22 cellular contexts compared by ENCODE assay signal in the genomic region with DNA sequence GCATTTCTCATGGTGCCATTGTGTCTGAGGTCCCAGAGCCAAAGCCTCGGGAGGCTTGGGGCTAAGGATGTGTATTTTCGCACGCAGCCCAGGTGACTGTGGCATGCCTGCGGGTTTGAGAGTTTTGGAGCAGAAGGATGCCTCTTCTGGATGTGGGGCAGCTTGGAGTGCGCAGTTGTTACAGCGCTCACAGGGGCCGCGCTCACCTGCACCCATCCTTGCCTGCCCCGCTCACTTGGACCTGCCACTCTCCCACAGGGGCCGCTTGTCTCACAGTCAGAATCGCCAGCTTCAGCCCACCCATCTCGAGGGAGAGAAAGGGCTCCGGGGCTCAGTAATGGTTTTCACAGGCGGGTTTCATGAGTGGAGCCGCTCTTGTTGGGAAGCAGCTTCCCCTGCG.
DNase-seq lines count a peak whose midpoint lies in the region; ATAC-seq and TF ChIP-seq lines count a peak whose summit lies in the region.
"Had no signal": no experiment of that assay in that cellular context is flagged by ENCODE, and none has a peak within 500 bp of the region (broad histone marks: within the 10 kb centered on the region; RNA-seq: fewer than 3 reads in every experiment).

No MANE protein-coding gene starts in this region.

- H3K4me1 ChIP-seq in neuronal stem cell (ENCODE audit: control insufficient read depth in 2 of 2, insufficient read depth in 1 of 2, low read depth in 1 of 2, low read length in 2 of 2) (peaks cover 0 to 6% of the 10 kb centered on the region in 2 donors), upper lobe of right lung (no peaks in the 10 kb centered on the region)
- H3K4me1 ChIP-seq: BE2C had no signal

- H3K18ac ChIP-seq in neuronal stem cell (ENCODE audit: low read length) = peak overlapping the region; percentile 15

- H3K27me3 Mint-ChIP-seq in activated CD4-positive, alpha-beta memory T cell treated with anti-CD3 and anti-CD28 coated beads for 36 hours = no peaks in the 10 kb centered on the region
- H3K27me3 Mint-ChIP-seq in activated CD4-positive, alpha-beta memory T cell treated with anti-CD3 and anti-CD28 coated beads, Interleukin-2, amount 10 ng/mL, durations not matched to agents 7 days and 5 days = peaks cover 6% of the 10 kb centered on the region

- no peaks in the 10 kb centered on the region for H3K36me3 Mint-ChIP-seq in activated CD4-positive, alpha-beta memory T cell treated with anti-CD3 and anti-CD28 coated beads for 36 hours
- H3K36me3 Mint-ChIP-seq in activated CD4-positive, alpha-beta memory T cell treated with anti-CD3 and anti-CD28 coated beads, Interleukin-2, amount 10 ng/mL, durations not matched to agents 7 days and 5 days (ENCODE audit: low read depth) = no peaks in the 10 kb centered on the region

- ATAC-seq in upper lobe of right lung (no peak), GM18505 (IDR thresholded peaks at IDR 0.05; ENCODE audit: unreplicated experiment) (no peak)
- ATAC-seq: K562, PC-3, Right ventricle myocardium inferior had no signal

- no peak overlapping the region for H3K14ac ChIP-seq in neuronal stem cell (ENCODE audit: low read length)

- no peak overlapping the region for H3K27ac Mint-ChIP-seq in activated CD4-positive, alpha-beta memory T cell treated with anti-CD3 and anti-CD28 coated beads for 36 hours
- H3K27ac Mint-ChIP-seq in activated CD4-positive, alpha-beta memory T cell treated with anti-CD3 and anti-CD28 coated beads, Interleukin-2, amount 10 ng/mL, durations not matched to agents 7 days and 5 days = no peak overlapping the region

- TF ChIP-seq POLR2A in GM18505 (IDR thresholded peaks at IDR 0.05; ENCODE audit: borderline replicate concordance, extremely low read depth, insufficient read depth, insufficient read length) = no peak

- H3K4me3 ChIP-seq in neuronal stem cell (ENCODE audit: low read length in 2 of 2) (no peak overlapping the region), upper lobe of right lung (no peak overlapping the region)
- H3K4me3 ChIP-seq: K562 had no signal

- H3K4me1 Mint-ChIP-seq in activated CD4-positive, alpha-beta memory T cell treated with anti-CD3 and anti-CD28 coated beads for 36 hours (ENCODE audit: low read depth) = no peaks in the 10 kb centered on the region
- no peaks in the 10 kb centered on the region for H3K4me1 Mint-ChIP-seq in activated CD4-positive, alpha-beta memory T cell treated with anti-CD3 and anti-CD28 coated beads, Interleukin-2, amount 10 ng/mL, durations not matched to agents 7 days and 5 days

- intact Hi-C loops in activated CD4-positive, alpha-beta memory T cell treated with anti-CD3 and anti-CD28 coated beads for 36 hours (cut with micrococcal nuclease) = no loop called here
- intact Hi-C loops in upper lobe of right lung (cut with DNase I) = no loop called here

- H3K9me3 Mint-ChIP-seq in activated CD4-positive, alpha-beta memory T cell treated with anti-CD3 and anti-CD28 coated beads for 36 hours = no peaks in the 10 kb centered on the region
- no peaks in the 10 kb centered on the region for H3K9me3 Mint-ChIP-seq in activated CD4-positive, alpha-beta memory T cell treated with anti-CD3 and anti-CD28 coated beads, Interleukin-2, amount 10 ng/mL, durations not matched to agents 7 days and 5 days

- POLR2A ChIA-PET in activated CD4-positive, alpha-beta memory T cell treated with anti-CD3 and anti-CD28 coated beads for 36 hours (lab: Charles Lee) = no interaction called here
- POLR2A ChIA-PET in activated CD4-positive, alpha-beta memory T cell treated with anti-CD3 and anti-CD28 coated beads, Interleukin-2, amount 10 ng/mL, durations not matched to agents 7 days and 5 days (lab: Charles Lee) = interaction anchor here (0.9 kb wide), 1 partner anchor 23 kb away, joined by 3 read pairs; no protein-coding TSS in a partner anchor

- H3K27ac ChIP-seq in neuronal stem cell (replicated peaks; ENCODE audit: low read length) (no peak overlapping the region), upper lobe of right lung (peak overlapping the region; percentile 19)

- H4K91ac ChIP-seq in neuronal stem cell (ENCODE audit: low read depth, low read length, poor library complexity) = no peak overlapping the region

- peak; percentile 2 for DNase-seq in activated CD4-positive, alpha-beta memory T cell treated with anti-CD3 and anti-CD28 coated beads for 36 hours
- DNase-seq in activated CD4-positive, alpha-beta memory T cell treated with anti-CD3 and anti-CD28 coated beads, Interleukin-2, amount 10 ng/mL, durations not matched to agents 7 days and 5 days = no peak
- peak; percentile 28 for DNase-seq in ecto neural progenitor cell (ENCODE audit: low spot score)
- no peak for DNase-seq in neuronal stem cell (ENCODE audit: low spot score)
- no peak for DNase-seq in upper lobe of right lung
- no peak for DNase-seq in cortex of kidney (lab: John Stamatoyannopoulos, UW)
- DNase-seq in NCI-H526 treated with DMSO at 0.1 percent for 48 hours (lab: John Stamatoyannopoulos, UW) = no peak
- DNase-seq: 8988T; ACHN; BE2C; Calu3; Kasumi-1; MV-4-11; NCI-H2029; NCI-H446; NCI-H524 treated with DMSO at 0.1 percent for 48 hours; NCI-H82; NK-92 treated with Interleukin-12 subunit alpha and Interleukin-12 subunit beta, amount 100 ng/mL, for 24 hours; PC-3 had no signal

- no peak overlapping the region for H4K8ac ChIP-seq in neuronal stem cell (ENCODE audit: low read depth, low read length)

- no peak overlapping the region for H2BK12ac ChIP-seq in neuronal stem cell (ENCODE audit: low read length)

- H3K4me3 Mint-ChIP-seq in activated CD4-positive, alpha-beta memory T cell treated with anti-CD3 and anti-CD28 coated beads for 36 hours = no peak overlapping the region
- H3K4me3 Mint-ChIP-seq in activated CD4-positive, alpha-beta memory T cell treated with anti-CD3 and anti-CD28 coated beads, Interleukin-2, amount 10 ng/mL, durations not matched to agents 7 days and 5 days = no peak overlapping the region

- peaks cover 2% of the 10 kb centered on the region in 2 donors for H3K36me3 ChIP-seq in neuronal stem cell (replicated peaks in 1 of 2; ENCODE audit: control insufficient read depth in 2 of 2, insufficient read depth in 2 of 2, low read length in 2 of 2)
- H3K36me3 ChIP-seq in upper lobe of right lung = no peaks in the 10 kb centered on the region
- H3K36me3 ChIP-seq: BE2C had no signal

- H2AFZ ChIP-seq in neuronal stem cell (ENCODE audit: low read length) = no peak overlapping the region

- no CpG with 5 or more reads among the region's 16 CpGs for WGBS in neuronal stem cell (ENCODE audit: extremely low coverage in 2 of 2, insufficient read length in 2 of 2, insufficient replicate concordance in 1 of 2), 2 donors

- no peak overlapping the region for H2BK15ac ChIP-seq in neuronal stem cell (ENCODE audit: low read length)

- H3K4me2 ChIP-seq in neuronal stem cell (ENCODE audit: insufficient read depth, low read length, poor library complexity, severe bottlenecking) = no peak overlapping the region

- H3K9me3 ChIP-seq in neuronal stem cell (replicated peaks in 1 of 2; ENCODE audit: control insufficient read depth in 2 of 2, insufficient read depth in 1 of 2, low read depth in 1 of 2, low read length in 2 of 2) (peaks cover 0 to 2% of the 10 kb centered on the region in 2 donors), upper lobe of right lung (no peaks in the 10 kb centered on the region)
- H3K9me3 ChIP-seq: BE2C had no signal

- H3K9ac ChIP-seq in neuronal stem cell (ENCODE audit: low read depth, low read length, poor library complexity) = no peak overlapping the region

- H3K23ac ChIP-seq in neuronal stem cell (ENCODE audit: low read depth, low read length, poor library complexity) = no peak overlapping the region

- H3K4ac ChIP-seq in neuronal stem cell (ENCODE audit: low read length) = no peak overlapping the region

- no peak overlapping the region for H2BK5ac ChIP-seq in neuronal stem cell (ENCODE audit: low read length)

- CTCF ChIA-PET in activated CD4-positive, alpha-beta memory T cell treated with anti-CD3 and anti-CD28 coated beads for 36 hours (lab: Charles Lee) = interaction anchor here (0.6 kb wide), 1 partner anchor 62 kb away, joined by 3 read pairs; no protein-coding TSS in a partner anchor
- CTCF ChIA-PET in activated CD4-positive, alpha-beta memory T cell treated with anti-CD3 and anti-CD28 coated beads, Interleukin-2, amount 10 ng/mL, durations not matched to agents 7 days and 5 days (lab: Charles Lee) = no interaction called here

- no peak overlapping the region for H2BK120ac ChIP-seq in neuronal stem cell (ENCODE audit: low read depth, low read length)

- no peak for TF ChIP-seq CTCF in upper lobe of right lung (IDR thresholded peaks at IDR 0.05)

- no peaks in the 10 kb centered on the region for H3K79me1 ChIP-seq in neuronal stem cell (ENCODE audit: low read depth, low read length)

- no peaks in the 10 kb centered on the region for H3K27me3 ChIP-seq in neuronal stem cell (ENCODE audit: control insufficient read depth in 3 of 3, insufficient read depth in 3 of 3, low read depth in 1 of 3, low read length in 3 of 3)
- no peaks in the 10 kb centered on the region for H3K27me3 ChIP-seq in upper lobe of right lung
- H3K27me3 ChIP-seq: BE2C had no signal

- no peak overlapping the region for H2AK5ac ChIP-seq in neuronal stem cell (ENCODE audit: low read depth, low read length)

Comparison
In these comparisons a context has a peak if more than half of its experiments do, and no peak if none do; other contexts are left out.
1. DNase-seq: peak in activated CD4-positive, alpha-beta memory T cell treated with anti-CD3 and anti-CD28 coated beads for 36 hours (single experiment) and ecto neural progenitor cell (single experiment); none in activated CD4-positive, alpha-beta memory T cell treated with anti-CD3 and anti-CD28 coated beads, Interleukin-2, amount 10 ng/mL, durations not matched to agents 7 days and 5 days (single experiment), neuronal stem cell (single experiment), upper lobe of right lung (single experiment), cortex of kidney (single experiment) and NCI-H526 treated with DMSO at 0.1 percent for 48 hours (single experiment).